In the genomic region with DNA sequence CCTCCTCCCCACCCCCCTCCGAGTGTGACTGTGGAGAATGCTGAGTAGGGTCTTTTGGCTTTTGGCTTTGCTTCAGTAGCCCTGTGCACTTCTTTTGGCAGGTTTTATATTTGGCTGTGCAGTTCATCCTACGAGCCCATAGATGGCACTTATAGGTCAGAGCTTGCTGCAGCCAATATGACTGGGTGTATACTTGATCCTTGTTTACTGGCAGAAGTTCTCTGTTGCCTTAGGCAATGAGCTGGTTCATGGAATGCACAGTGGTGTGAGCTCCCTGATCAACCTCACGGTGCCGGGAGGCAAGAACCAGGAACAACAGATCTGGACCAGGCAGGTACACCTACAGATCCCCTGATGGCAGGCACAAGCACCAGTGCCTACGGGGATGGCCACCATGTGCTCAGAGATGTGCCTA, we compare ENCODE assay signal across 11 cellular contexts.
DNase-seq lines count a peak whose midpoint lies in the region; ATAC-seq, FAIRE-seq and TF ChIP-seq lines count a peak whose summit lies in the region.
"Had no signal": no experiment of that assay in that cellular context is flagged by ENCODE, and none has a peak within 500 bp of the region (broad histone marks: within the 10 kb centered on the region; RNA-seq: fewer than 3 reads in every experiment).

No MANE protein-coding gene starts in this region.

- no peak overlapping the region for H2BK120ac ChIP-seq in H1 (replicated peaks; ENCODE audit: low read depth, low read length)

- no peak for TF ChIP-seq EP300 in H1 (IDR thresholded peaks at IDR 0.05; ENCODE audit: borderline replicate concordance in 1 of 2, low read depth in 2 of 2, low read length in 2 of 2)

- H2BK5ac ChIP-seq in H1 (ENCODE audit: low read depth, low read length): peak overlapping the region; percentile 77; the same call in 1 of the 2 replicates

- peaks cover 55% of the 10 kb centered on the region for H3K9me3 Mint-ChIP-seq in CD8-positive, alpha-beta T cell
- H3K9me3 Mint-ChIP-seq in activated CD4-positive, alpha-beta T cell treated with anti-CD3 and anti-CD28 coated beads, Interleukin-2, amount 10 ng/mL, durations not matched to agents 7 days and 5 days: peaks cover 30% of the 10 kb centered on the region

- H2AK5ac ChIP-seq in H1 (ENCODE audit: low read depth, low read length): peak overlapping the region; percentile 43; the same call in 1 of the 2 replicates

- peaks cover 2% of the 10 kb centered on the region; the same call in 1 of the 2 replicates for H3K23me2 ChIP-seq in H1 (ENCODE audit: low read depth, low read length)

- no peak for TF ChIP-seq POLR2A in H1 (IDR thresholded peaks at IDR 0.05; ENCODE audit: control extremely low read depth in 1 of 2, low read depth in 2 of 2, low read length in 2 of 2)

- peak overlapping the region; percentile 22 for H4K91ac ChIP-seq in H1 (replicated peaks; ENCODE audit: insufficient read length, low read length)

- no peak overlapping the region for H4K5ac ChIP-seq in H1 (ENCODE audit: insufficient read length, low read depth, low read length)

- no peak overlapping the region for H3K27ac Mint-ChIP-seq in CD8-positive, alpha-beta T cell
- H3K27ac Mint-ChIP-seq in activated CD4-positive, alpha-beta T cell treated with anti-CD3 and anti-CD28 coated beads, Interleukin-2, amount 10 ng/mL, durations not matched to agents 7 days and 5 days: no peak overlapping the region
- H3K27ac Mint-ChIP-seq: dendritic cell treated with granulocyte-macrophage colony-stimulating factor and Interleukin-4, amounts not matched to agents 40 ng/mL and 50 ng/mL, for 4 days had no signal

- H3K27me3 ChIP-seq in H1 (replicated peaks in 1 of 4; ENCODE audit: control insufficient read depth in 3 of 4, extremely low read depth in 1 of 4, insufficient read depth in 3 of 4, low read length in 3 of 4): no peaks in the 10 kb centered on the region
- H3K27me3 ChIP-seq in CD8-positive, alpha-beta T cell (ENCODE audit: insufficient read depth, low read length): no peaks in the 10 kb centered on the region

- peak overlapping the region; percentile 90; the same call in 1 of the 2 replicates for H3K18ac ChIP-seq in H1 (ENCODE audit: extremely low read depth, low read length)

- H2BK20ac ChIP-seq in H1 (ENCODE audit: low read length): 0 out of 2 replicates have a peak overlapping the region, but pooled peaks have one; percentile 34

- peak; percentile 73 to 82 for TF ChIP-seq RAD21 in H1 (IDR thresholded peaks at IDR 0.05 in 1 of 2, conservative IDR thresholded peaks at IDR 0.05 in 1 of 2; ENCODE audit: low read depth in 2 of 2, low read length in 2 of 2)

- H3K36me3 ChIP-seq in H1 (ENCODE audit: control insufficient read depth in 2 of 4, insufficient read depth in 4 of 4, low read length in 3 of 4): no peaks in the 10 kb centered on the region
- H3K36me3 ChIP-seq in CD8-positive, alpha-beta T cell (ENCODE audit: insufficient read depth, low read length): no peaks in the 10 kb centered on the region

- TF ChIP-seq CTCF in H1 (IDR thresholded peaks at IDR 0.05; ENCODE audit: control extremely low read depth in 1 of 3, insufficient read depth in 1 of 3, low read depth in 1 of 3, low read length in 3 of 3) (peak in 2 of 3 experiments; percentile 53 to 63; a peak in 3 of 4 replicates), retinal pigment epithelial cell (conservative IDR thresholded peaks at IDR 0.05; ENCODE audit: low read depth, low read length) (peak; percentile 74)
- no peak for TF ChIP-seq CTCF in CD8-positive, alpha-beta T cell (IDR thresholded peaks at IDR 0.05)

- no peaks in the 10 kb centered on the region for H3K79me2 ChIP-seq in H1 (ENCODE audit: control insufficient read depth in 1 of 2, insufficient read depth in 2 of 2, low read length in 2 of 2)

- peak overlapping the region; percentile 36 for H3K4ac ChIP-seq in H1 (replicated peaks; ENCODE audit: insufficient read length, low read depth, low read length)

- H3K79me1 ChIP-seq in H1 (ENCODE audit: low read depth, low read length): no peaks in the 10 kb centered on the region

- 77% methylated on average over 5 of the region's 5 CpGs; no CpG with 5 or more reads in 1 of the 2 experiments for WGBS in H1 (ENCODE audit: extremely low coverage in 1 of 2, insufficient coverage in 1 of 2, insufficient read length in 1 of 2, insufficient replicate concordance in 2 of 2, low coverage in 1 of 2, low lambda C conversion rate in 2 of 2, missing lambda C conversion rate in 1 of 2), 2 experiments

- CTCF ChIA-PET in H1 (lab: Charles Lee; ENCODE audit: partially characterized antibody): interaction anchor here (0.6 to 1.6 kb wide), 9 partner anchors 9 to 262 kb away, joined by 3 to 5 read pairs (median 3); no protein-coding TSS in a partner anchor
- CTCF ChIA-PET in CD8-positive, alpha-beta T cell (lab: Charles Lee): no interaction called here
- CTCF ChIA-PET in activated CD4-positive, alpha-beta T cell treated with anti-CD3 and anti-CD28 coated beads, Interleukin-2, amount 10 ng/mL, durations not matched to agents 7 days and 5 days (lab: Charles Lee): no interaction called here

- H2BK12ac ChIP-seq in H1 (ENCODE audit: low read depth, low read length): peak overlapping the region; percentile 94; the same call in 1 of the 2 replicates

- no peaks in the 10 kb centered on the region; a peak in 1 of 7 replicates for H3K4me1 ChIP-seq in H1 (replicated peaks in 1 of 4; ENCODE audit: control insufficient read depth in 3 of 4, insufficient read depth in 4 of 4, low read length in 3 of 4)
- no peaks in the 10 kb centered on the region for H3K4me1 ChIP-seq in CD8-positive, alpha-beta T cell (ENCODE audit: insufficient read depth, low read length)
- H3K4me1 ChIP-seq: A549 had no signal

- H3K56ac ChIP-seq in H1 (replicated peaks; ENCODE audit: insufficient read length, low read depth, low read length): no peak overlapping the region

- H3K9ac ChIP-seq in H1 (replicated peaks in 1 of 4; ENCODE audit: extremely low read depth in 1 of 4, low read depth in 3 of 4, low read length in 3 of 4): no peak overlapping the region

- H2BK15ac ChIP-seq in H1 (ENCODE audit: low read length): peak overlapping the region; percentile 90; the same call in 1 of the 2 replicates

- H3K4me3 Mint-ChIP-seq in CD8-positive, alpha-beta T cell: no peak overlapping the region
- no peak overlapping the region for H3K4me3 Mint-ChIP-seq in activated CD4-positive, alpha-beta T cell treated with anti-CD3 and anti-CD28 coated beads, Interleukin-2, amount 10 ng/mL, durations not matched to agents 7 days and 5 days
- H3K4me3 Mint-ChIP-seq: dendritic cell treated with granulocyte-macrophage colony-stimulating factor and Interleukin-4, amounts not matched to agents 40 ng/mL and 50 ng/mL, for 4 days had no signal

- H4K8ac ChIP-seq in H1 (ENCODE audit: extremely low read depth, insufficient read depth, low read length): no peak overlapping the region

- no peaks in the 10 kb centered on the region for H3K27me3 Mint-ChIP-seq in CD8-positive, alpha-beta T cell (ENCODE audit: low read depth)
- no peaks in the 10 kb centered on the region for H3K27me3 Mint-ChIP-seq in activated CD4-positive, alpha-beta T cell treated with anti-CD3 and anti-CD28 coated beads, Interleukin-2, amount 10 ng/mL, durations not matched to agents 7 days and 5 days
- H3K27me3 Mint-ChIP-seq: dendritic cell treated with granulocyte-macrophage colony-stimulating factor and Interleukin-4, amounts not matched to agents 40 ng/mL and 50 ng/mL, for 4 days had no signal

- POLR2A ChIA-PET in H1 (lab: Charles Lee; ENCODE audit: partially characterized antibody): no interaction called here
- POLR2A ChIA-PET in CD8-positive, alpha-beta T cell (lab: Charles Lee): no interaction called here
- POLR2A ChIA-PET in activated CD4-positive, alpha-beta T cell treated with anti-CD3 and anti-CD28 coated beads, Interleukin-2, amount 10 ng/mL, durations not matched to agents 7 days and 5 days (lab: Charles Lee): no interaction called here

- H3K23ac ChIP-seq in H1 (ENCODE audit: insufficient read length): no peak overlapping the region

- DNase-seq in NCI-H2107 treated with DMSO at 0.1 percent for 48 hours (lab: John Stamatoyannopoulos, UW; ENCODE audit: unreplicated experiment): peak; percentile 6
- no peak for DNase-seq in NCI-H2107 (lab: John Stamatoyannopoulos, UW)
- DNase-seq in NCI-H510A treated with DMSO at 0.1 percent for 48 hours (lab: John Stamatoyannopoulos, UW): peak; percentile 39
- DNase-seq in H1 (ENCODE audit: low read depth in 1 of 2, low spot score in 2 of 2): peak; percentile 13 to 47
- peak; percentile 34 for DNase-seq in retinal pigment epithelial cell (ENCODE audit: low read depth)
- DNase-seq in CD8-positive, alpha-beta T cell: no peak
- no peak for DNase-seq in activated CD4-positive, alpha-beta T cell treated with anti-CD3 and anti-CD28 coated beads, Interleukin-2, amount 10 ng/mL, durations not matched to agents 7 days and 5 days
- no peak for DNase-seq in left ventricle myocardium superior
- DNase-seq: T-helper 2 cell had no signal

- ATAC-seq in CD8-positive, alpha-beta T cell: no peak
- ATAC-seq in left ventricle myocardium superior: no peak
- ATAC-seq: A549 had no signal

- peaks cover 64% of the 10 kb centered on the region for H3K36me3 Mint-ChIP-seq in CD8-positive, alpha-beta T cell
- H3K36me3 Mint-ChIP-seq in activated CD4-positive, alpha-beta T cell treated with anti-CD3 and anti-CD28 coated beads, Interleukin-2, amount 10 ng/mL, durations not matched to agents 7 days and 5 days (ENCODE audit: low read depth): peaks cover 5% of the 10 kb centered on the region

- FAIRE-seq in H1 (lab: Jason Lieb, UNC): peak; percentile 74
- FAIRE-seq: A549 had no signal

- no peak overlapping the region for H3K4me2 ChIP-seq in H1 (ENCODE audit: insufficient read depth in 1 of 2, low read depth in 2 of 2, low read length in 2 of 2)
- H3K4me2 ChIP-seq: A549 had no signal

- H3K4me3 ChIP-seq in H1 (ENCODE audit: extremely low read depth in 1 of 4, insufficient read depth in 2 of 4, low read depth in 3 of 4, low read length in 4 of 4) (no peak overlapping the region), retinal pigment epithelial cell (ENCODE audit: low read length) (no peak overlapping the region)
- H3K4me3 ChIP-seq in CD8-positive, alpha-beta T cell (ENCODE audit: low read depth, low read length): no peak overlapping the region
- H3K4me3 ChIP-seq: A549 had no signal

- no peak overlapping the region for H3K27ac ChIP-seq in H1 (ENCODE audit: low read depth, low read length)
- no peak overlapping the region for H3K27ac ChIP-seq in CD8-positive, alpha-beta T cell (ENCODE audit: low read depth, low read length)
- H3K27ac ChIP-seq: A549 had no signal

- intact Hi-C loops in CD8-positive, alpha-beta T cell (cut with DNase I, micrococcal nuclease): no loop called here
- intact Hi-C loops in left ventricle myocardium superior (cut with micrococcal nuclease): no loop called here

- no peaks in the 10 kb centered on the region for H3K9me3 ChIP-seq in H1 (ENCODE audit: insufficient read depth in 2 of 2, low read depth in 1 of 2, low read length in 1 of 2)
- peaks cover 4% of the 10 kb centered on the region for H3K9me3 ChIP-seq in CD8-positive, alpha-beta T cell (ENCODE audit: low read length)
- H3K9me3 ChIP-seq: A549 had no signal

- H3K14ac ChIP-seq in H1 (ENCODE audit: insufficient read length): no peak overlapping the region

- H4K20me1 ChIP-seq in H1 (replicated peaks in 1 of 2; ENCODE audit: control insufficient read depth in 1 of 2, insufficient read depth in 2 of 2, low read length in 2 of 2): no peaks in the 10 kb centered on the region

- H3K4me1 Mint-ChIP-seq in CD8-positive, alpha-beta T cell (ENCODE audit: low read depth): no peaks in the 10 kb centered on the region
- H3K4me1 Mint-ChIP-seq in activated CD4-positive, alpha-beta T cell treated with anti-CD3 and anti-CD28 coated beads, Interleukin-2, amount 10 ng/mL, durations not matched to agents 7 days and 5 days: no peaks in the 10 kb centered on the region

- H2AFZ ChIP-seq in H1 (ENCODE audit: low read length): no peak overlapping the region

Comparison
In these comparisons a context has a peak if more than half of its experiments do, and no peak if none do; other contexts are left out.
1. DNase-seq: peak in NCI-H2107 treated with DMSO at 0.1 percent for 48 hours (single experiment), NCI-H510A treated with DMSO at 0.1 percent for 48 hours (single experiment), H1 (2 of 2) and retinal pigment epithelial cell (single experiment); none in NCI-H2107 (single experiment), CD8-positive, alpha-beta T cell (0 of 7), activated CD4-positive, alpha-beta T cell treated with anti-CD3 and anti-CD28 coated beads, Interleukin-2, amount 10 ng/mL, durations not matched to agents 7 days and 5 days (single experiment) and left ventricle myocardium superior (single experiment).